ENCODE assay signal across 24 cellular contexts in the genomic region with DNA sequence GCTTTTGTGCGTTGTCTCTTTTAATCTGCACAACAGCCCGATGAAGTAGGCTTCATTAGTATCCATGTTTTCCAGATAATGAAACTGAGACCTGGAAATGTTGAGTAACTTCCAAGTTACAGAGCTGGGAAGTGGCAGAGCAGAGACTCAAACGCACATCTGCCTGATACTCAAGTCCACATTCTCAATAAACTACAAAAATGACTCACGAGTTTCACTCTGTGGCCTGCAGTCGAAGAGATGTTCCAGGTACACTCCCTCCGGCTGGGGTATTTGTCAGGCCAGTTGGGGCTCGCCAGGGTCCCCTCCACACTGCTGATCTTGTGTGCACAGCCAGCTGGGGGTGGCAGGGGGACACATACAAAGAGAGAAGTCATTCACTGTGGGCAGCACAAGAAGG. TPM values are rescaled to one million over a fixed set of nuclear protein-coding genes. Genes with fewer than 3 reads are reported as not detected.
DNase-seq lines count a peak whose midpoint lies in the region; ATAC-seq, FAIRE-seq and TF ChIP-seq lines count a peak whose summit lies in the region.
"Had no signal": no experiment of that assay in that cellular context is flagged by ENCODE, and none has a peak within 500 bp of the region (broad histone marks: within the 10 kb centered on the region; RNA-seq: fewer than 3 reads in every experiment).

No MANE protein-coding gene starts in this region.

- H3K4me2 ChIP-seq in HepG2 (ENCODE audit: low read depth, low read length), result no peak overlapping the region
- H3K4me2 ChIP-seq: PC-9, smooth muscle cell had no signal

- ATAC-seq in GM18511 (IDR thresholded peaks at IDR 0.05; ENCODE audit: unreplicated experiment) (peak; percentile 72), HG02610 (IDR thresholded peaks at IDR 0.05; ENCODE audit: unreplicated experiment) (peak; percentile 46), HepG2 (no peak)
- ATAC-seq: heart right ventricle, psoas muscle, T-helper 17 cell had no signal

- no peak for FAIRE-seq in HepG2 (lab: Jason Lieb, UNC)

- H3K4me1 ChIP-seq in HepG2 (ENCODE audit: insufficient read depth, low read length), result peaks cover 11% of the 10 kb centered on the region
- no peaks in the 10 kb centered on the region for H3K4me1 ChIP-seq in testis
- H3K4me1 ChIP-seq: psoas muscle had no signal

- intact Hi-C loops in HepG2 (cut with micrococcal nuclease; ENCODE audit: unreplicated experiment), result loop anchor here (5.0 kb wide), 1 partner anchor 136 kb away; a partner anchor contains a TSS
- intact Hi-C loops in testis (cut with DNase I; ENCODE audit: low total_unique reads), result no loop called here

- H3K27me3 ChIP-seq in HepG2 (ENCODE audit: control insufficient read depth in 1 of 2, insufficient read depth in 2 of 2, low read length in 2 of 2) (peaks cover 2 to 20% of the 10 kb centered on the region in 2 experiments; a peak in 2 of 5 replicates), testis (no peaks in the 10 kb centered on the region)
- H3K27me3 ChIP-seq: heart right ventricle had no signal

- H3K36me3 ChIP-seq in HepG2 (replicated peaks in 1 of 2; ENCODE audit: control insufficient read depth in 1 of 2, insufficient read depth in 2 of 2, low read length in 2 of 2) (no peaks in the 10 kb centered on the region), testis (ENCODE audit: low read depth, missing control alignments) (no peaks in the 10 kb centered on the region)
- H3K36me3 ChIP-seq: heart right ventricle, SJSA1, WERI-Rb-1 had no signal

- 26% methylated on average over 7 of the region's 7 CpGs for WGBS in HepG2 (ENCODE audit: low lambda C conversion rate)
- WGBS in testis, 2 donors, result 70 to 75% methylated on average over 3 to 7 of the region's 7 CpGs

- POLR2A ChIA-PET in GM10248 (lab: Yijun Ruan, JAX), result no interaction called here
- POLR2A ChIA-PET in HepG2 (lab: Yijun Ruan, JAX), result no interaction called here

- no peak for TF ChIP-seq RAD21 in HepG2 (CRISPR knock-in tag; IDR thresholded peaks at IDR 0.05)

- no TSS peak for BruUV-seq in HepG2 (replicated peaks; lab: Mats Ljungman, UMichigan)

- no peak overlapping the region for H3K4me3 ChIP-seq in HepG2 (replicated peaks in 1 of 3; ENCODE audit: insufficient read depth in 1 of 3, low read depth in 2 of 3, low read length in 3 of 3)
- H3K4me3 ChIP-seq in testis, result no peak overlapping the region
- H3K4me3 ChIP-seq: heart right ventricle, PC-9, psoas muscle, SJSA1, smooth muscle cell had no signal

- H3K9ac ChIP-seq in HepG2 (ENCODE audit: insufficient read depth, low read depth, low read length), result no peak overlapping the region

- H2AFZ ChIP-seq in HepG2 (ENCODE audit: low read length), result no peak overlapping the region
- H2AFZ ChIP-seq: PC-9 had no signal

- TF ChIP-seq POLR2A in HepG2 (IDR thresholded peaks at IDR 0.05; ENCODE audit: insufficient read depth in 1 of 2, low read depth in 2 of 2, low read length in 2 of 2) (no peak), testis (IDR thresholded peaks at IDR 0.05) (no peak)

- H4K20me1 ChIP-seq in HepG2 (ENCODE audit: insufficient read depth, low read length), result no peaks in the 10 kb centered on the region

- H3K79me2 ChIP-seq in HepG2 (ENCODE audit: insufficient read depth, low read length), result no peaks in the 10 kb centered on the region

- TF ChIP-seq CTCF in GM10248 (IDR thresholded peaks at IDR 0.05; ENCODE audit: control extremely low read depth, extremely low read depth, low read depth, missing control alignments) (no peak), VCaP (conservative IDR thresholded peaks at IDR 0.05) (no peak), HepG2 (CRISPR knock-in tag; IDR thresholded peaks at IDR 0.05) (no peak), testis (IDR thresholded peaks at IDR 0.05) (no peak)

- H3K27ac ChIP-seq in VCaP (peak overlapping the region; percentile 3; the same call in 1 of the 2 replicates), HepG2 (ENCODE audit: extremely low read length, insufficient read depth, low read length) (no peak overlapping the region), testis (no peak overlapping the region)
- H3K27ac ChIP-seq: C4-2B, PC-9, psoas muscle, SJSA1, WERI-Rb-1 had no signal

- CTCF ChIA-PET in GM10248 (lab: Yijun Ruan, JAX) (interaction anchor here (0.7 to 5.3 kb wide), 11 partner anchors 9 to 213 kb away, joined by 3 to 38 read pairs (median 5); no protein-coding TSS in a partner anchor), HepG2 (lab: Yijun Ruan, JAX; ENCODE audit: low intra/inter-chr PET ratio, low total read pairs) (no interaction called here)

- H3K9me3 ChIP-seq in HepG2 (ENCODE audit: low read length) (no peaks in the 10 kb centered on the region), testis (no peaks in the 10 kb centered on the region)
- H3K9me3 ChIP-seq: heart right ventricle, psoas muscle, SJSA1 had no signal

- DNase-seq in GM10248 (ENCODE audit: extremely low spot score) (peak; percentile 67), HepG2 (ENCODE audit: low spot score) (no peak), testis (no peak), NOMO-1 (lab: John Stamatoyannopoulos, UW; ENCODE audit: unreplicated experiment in 2 of 2) (no peak)
- no peak for DNase-seq in stimulated activated CD4-positive, alpha-beta T cell treated with anti-CD3 and anti-CD28 coated beads, Interleukin-4, amount 100 ng/mL, for 1 hour
- DNase-seq: activated CD4-positive, alpha-beta T cell treated with anti-CD3 and anti-CD28 coated beads, Interleukin-2, amount 50 U/mL, for 48 hours; activated T-cell treated with anti-CD3 and anti-CD28 coated beads, Interleukin-2, amount 50 U/mL, for 1 hour; heart right ventricle; HFFc6; immature natural killer cell; NCI-H1436 treated with DMSO at 0.1 percent for 48 hours; NCI-H748 treated with DMSO at 0.1 percent for 48 hours; PC-9; psoas muscle; T-helper 17 cell; WERI-Rb-1 had no signal

- in situ Hi-C loops in HepG2 (cut with HindIII; ENCODE audit: extremely low pct_ligation_motif_present, low pct_unique_long_range_greater_than_20kb), result no loop called here

- TF ChIP-seq EP300 in HepG2 (IDR thresholded peaks at IDR 0.05; ENCODE audit: low read depth in 2 of 2, low read length in 2 of 2), result no peak
- TF ChIP-seq EP300 in HepG2 (CRISPR knock-in tag; IDR thresholded peaks at IDR 0.05; ENCODE audit: borderline replicate concordance), result no peak

TF ChIP-seq in HepG2, 621 proteins besides CTCF, POLR2A, EP300 and RAD21:
- TF ChIP-seq ZNF431 (CRISPR knock-in tag; IDR thresholded peaks at IDR 0.05; ENCODE audit: borderline replicate concordance, low read depth) (no peak), NR2F2 (IDR thresholded peaks at IDR 0.05; ENCODE audit: borderline replicate concordance, low read depth) (no peak), ZNF816 (CRISPR knock-in tag; IDR thresholded peaks at IDR 0.05; ENCODE audit: borderline replicate concordance) (no peak), KDM3A (CRISPR knock-in tag; IDR thresholded peaks at IDR 0.05; ENCODE audit: low read depth) (no peak), ZNF446 (CRISPR knock-in tag; IDR thresholded peaks at IDR 0.05) (no peak), ZBTB7A (CRISPR knock-in tag; IDR thresholded peaks at IDR 0.05) (no peak), RFX1 (IDR thresholded peaks at IDR 0.05) (no peak), ZNF3 (CRISPR knock-in tag; IDR thresholded peaks at IDR 0.05) (no peak), ZNF367 (CRISPR knock-in tag; IDR thresholded peaks at IDR 0.05; ENCODE audit: borderline replicate concordance) (no peak), MEIS1 (CRISPR knock-in tag; IDR thresholded peaks at IDR 0.05; ENCODE audit: borderline replicate concordance) (no peak), ZNF256 (CRISPR knock-in tag; conservative IDR thresholded peaks at IDR 0.05) (no peak), SRSF4 (IDR thresholded peaks at IDR 0.05; ENCODE audit: low read depth, low read length, poor library complexity, severe bottlenecking) (no peak), ZNF292 (CRISPR knock-in tag; IDR thresholded peaks at IDR 0.05; ENCODE audit: borderline replicate concordance, low read depth) (no peak), GPN1 (CRISPR knock-in tag; IDR thresholded peaks at IDR 0.05; ENCODE audit: borderline replicate concordance) (no peak), ZNF790 (CRISPR knock-in tag; IDR thresholded peaks at IDR 0.05; ENCODE audit: borderline replicate concordance) (no peak)
- TF ChIP-seq, protein P1, sequence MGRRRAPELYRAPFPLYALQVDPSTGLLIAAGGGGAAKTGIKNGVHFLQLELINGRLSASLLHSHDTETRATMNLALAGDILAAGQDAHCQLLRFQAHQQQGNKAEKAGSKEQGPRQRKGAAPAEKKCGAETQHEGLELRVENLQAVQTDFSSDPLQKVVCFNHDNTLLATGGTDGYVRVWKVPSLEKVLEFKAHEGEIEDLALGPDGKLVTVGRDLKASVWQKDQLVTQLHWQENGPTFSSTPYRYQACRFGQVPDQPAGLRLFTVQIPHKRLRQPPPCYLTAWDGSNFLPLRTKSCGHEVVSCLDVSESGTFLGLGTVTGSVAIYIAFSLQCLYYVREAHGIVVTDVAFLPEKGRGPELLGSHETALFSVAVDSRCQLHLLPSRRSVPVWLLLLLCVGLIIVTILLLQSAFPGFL (CRISPR knock-in tag; IDR thresholded peaks at IDR 0.05), result no peak

RNA-seq across cellular contexts. Expression of a gene that starts 17.7 kb away (rescaled TPM):
- total RNA-seq in HepG2 (2016; rRNA removed; fragmentation: Illumina TruSeq; extraction: Trizol) (not detected in 2 replicates), testis (not detected)
- total RNA-seq in HepG2 (2016; cell fraction: cytosol; rRNA removed; fragmentation: Illumina TruSeq; extraction: Trizol; ENCODE audit: low read depth), result not detected in 2 replicates
- not detected in 2 replicates for total RNA-seq in HepG2 (2016; cell fraction: insoluble cytoplasmic fraction; rRNA removed; fragmentation: Illumina TruSeq; extraction: Trizol)
- not detected in 2 replicates for total RNA-seq in HepG2 (2016; cell fraction: membrane; rRNA removed; fragmentation: Illumina TruSeq; extraction: Trizol)
- total RNA-seq in HepG2 (2016; cell fraction: nucleus; rRNA removed; fragmentation: Illumina TruSeq; extraction: Trizol), result not detected in 2 replicates
- polyA plus RNA-seq in HepG2 (2011; rRNA removed) (not detected in 2 replicates), testis (ENCODE audit: insufficient read depth, low read depth, low replicate concordance) (not detected)
- not detected in 2 replicates for polyA plus RNA-seq in HepG2 (2011; cell fraction: cytosol; rRNA removed)
- polyA plus RNA-seq in HepG2 (2011; cell fraction: nucleus; rRNA removed), result not detected in 2 replicates
- polyA plus RNA-seq in HepG2 (2012), result not detected in 2 replicates
- not detected in 2 replicates for polyA plus RNA-seq in HepG2 (2016; cell fraction: cytosol; fragmentation: Illumina TruSeq; extraction: Trizol; ENCODE audit: low read depth)
- polyA plus RNA-seq in HepG2 (2016; cell fraction: insoluble cytoplasmic fraction; fragmentation: Illumina TruSeq; extraction: Trizol; ENCODE audit: low read depth), result not detected in 2 replicates
- polyA plus RNA-seq in HepG2 (2016; cell fraction: membrane; fragmentation: Illumina TruSeq; extraction: Trizol; ENCODE audit: low read depth), result not detected in 2 replicates
- polyA plus RNA-seq in HepG2 (2016; cell fraction: nucleus; fragmentation: Illumina TruSeq; extraction: Trizol; ENCODE audit: insufficient read depth, low read depth), result not detected in 2 replicates
- polyA minus RNA-seq in HepG2 (2011; rRNA and poly(A)+ RNA removed; ENCODE audit: low replicate concordance), result not detected in 2 replicates
- not detected in 2 replicates for polyA minus RNA-seq in HepG2 (2011; cell fraction: cytosol; rRNA and poly(A)+ RNA removed)
- polyA minus RNA-seq in HepG2 (2011; cell fraction: nucleus; rRNA and poly(A)+ RNA removed), result not detected in 2 replicates
- total RNA-seq: heart right ventricle, HFFc6, liver, PC-9, psoas muscle, SJSA1, smooth muscle cell, T-helper 17 cell, temporal lobe had no signal
- polyA plus RNA-seq: heart right ventricle, immature natural killer cell, liver, smooth muscle cell had no signal
